In genomic region chr9:13411827-13412226, GRCh38 we compare ENCODE assay signal across 18 cellular contexts.
DNase-seq lines count a peak whose midpoint lies in the region; ATAC-seq and TF ChIP-seq lines count a peak whose summit lies in the region.
"Had no signal": no experiment of that assay in that cellular context is flagged by ENCODE, and none has a peak within 500 bp of the region (broad histone marks: within the 10 kb centered on the region; RNA-seq: fewer than 3 reads in every experiment).

No MANE protein-coding gene starts in this region.

- H3K4me1 ChIP-seq in right atrium auricular region: peaks cover 0 to 15% of the 10 kb centered on the region in 2 donors
- H3K4me1 ChIP-seq in heart right ventricle: peaks cover 0 to 27% (median 0%) of the 10 kb centered on the region in 9 donors
- H3K4me1 ChIP-seq in aorta (ENCODE audit: control insufficient read depth in 1 of 2, insufficient read depth in 2 of 2, low read length in 2 of 2): peaks cover 0 to 2% of the 10 kb centered on the region in 2 donors

- no peaks in the 10 kb centered on the region for H3K9me3 ChIP-seq in right atrium auricular region
- no peaks in the 10 kb centered on the region for H3K9me3 ChIP-seq in heart right ventricle
- H3K9me3 ChIP-seq in aorta (ENCODE audit: control insufficient read depth, low read length): no peaks in the 10 kb centered on the region

- H3K4me3 ChIP-seq in right atrium auricular region (no peak overlapping the region), heart right ventricle (no peak overlapping the region), aorta (ENCODE audit: low read length in 2 of 2) (no peak overlapping the region)
- H3K4me3 ChIP-seq: PC-9 had no signal

- H3K36me3 ChIP-seq in right atrium auricular region: no peaks in the 10 kb centered on the region
- no peaks in the 10 kb centered on the region for H3K36me3 ChIP-seq in heart right ventricle
- no peaks in the 10 kb centered on the region for H3K36me3 ChIP-seq in aorta (ENCODE audit: control insufficient read depth in 1 of 2, insufficient read depth in 2 of 2, low read length in 1 of 2)

- intact Hi-C loops in Right ventricle myocardium inferior (cut with DNase I): no loop called here
- intact Hi-C loops in heart right ventricle (cut with DNase I): loop anchor here in 1 of 10 donors (5.0 kb wide), 1 partner anchor 990 kb away; no protein-coding TSS in a partner anchor
- intact Hi-C loops in aorta (cut with DNase I): no loop called here

- ATAC-seq in Right ventricle myocardium inferior: peak; percentile 84
- peak in 6 of 8 donors; percentile 44 to 67 (median 50) for ATAC-seq in heart right ventricle
- peak; percentile 64 for ATAC-seq in omental fat pad (ENCODE audit: low FRiP score)
- ATAC-seq in aorta (ENCODE audit: low FRiP score): peak; percentile 71

- TF ChIP-seq CTCF in right atrium auricular region (IDR thresholded peaks at IDR 0.05) (no peak), heart right ventricle (IDR thresholded peaks at IDR 0.05) (no peak), omental fat pad (IDR thresholded peaks at IDR 0.05) (no peak)

- H3K27ac ChIP-seq in right atrium auricular region: peak overlapping the region in 1 of 2 donors; percentile 1
- peak overlapping the region in 5 of 10 donors; percentile 1 to 66 (median 25) for H3K27ac ChIP-seq in heart right ventricle
- no peak overlapping the region for H3K27ac ChIP-seq in aorta (ENCODE audit: low read depth in 1 of 2, low read length in 2 of 2)
- H3K27ac ChIP-seq: PC-9 had no signal

- DNase-seq in Right ventricle myocardium inferior (ENCODE audit: missing footprints) (no peak), right atrium auricular region (ENCODE audit: low spot score) (no peak), heart right ventricle (no peak), omental fat pad (ENCODE audit: low spot score) (no peak), aorta (no peak), NCI-H1694 (lab: John Stamatoyannopoulos, UW) (no peak), cerebellar nuclear complex (lab: John Stamatoyannopoulos, UW) (no peak), Kasumi-1 (lab: John Stamatoyannopoulos, UW) (no peak)
- DNase-seq: 8988T; CD4-positive, alpha-beta memory T cell; DND-41; H9; KBM-7; NCI-H1436; NCI-H2081; NCI-H510A treated with DMSO at 0.1 percent for 48 hours; NCI-H82; PC-9 had no signal

- H3K27me3 ChIP-seq in right atrium auricular region (no peaks in the 10 kb centered on the region), heart right ventricle (no peaks in the 10 kb centered on the region), aorta (ENCODE audit: control insufficient read depth in 1 of 2, insufficient read depth in 2 of 2, low read length in 1 of 2) (no peaks in the 10 kb centered on the region)
